15 cellular contexts compared by ENCODE assay signal in genomic region chr5:109448838-109449237, GRCh38. TPM values are rescaled to one million over a fixed set of nuclear protein-coding genes. Genes with fewer than 3 reads are reported as not detected.
DNase-seq lines count a peak whose midpoint lies in the region; ATAC-seq, FAIRE-seq and TF ChIP-seq lines count a peak whose summit lies in the region.
"Had no signal": no experiment of that assay in that cellular context is flagged by ENCODE, and none has a peak within 500 bp of the region (broad histone marks: within the 10 kb centered on the region; RNA-seq: fewer than 3 reads in every experiment).

No MANE protein-coding gene starts in this region.

- in situ Hi-C loops in mammary epithelial cell (cut with MboI; ENCODE audit: low sequenced_read_pairs in 2 of 2) = no loop called here

- no peak for ATAC-seq in psoas muscle
- ATAC-seq: CD8-positive, alpha-beta T cell; HepG2 had no signal

- H3K36me3 ChIP-seq in mammary epithelial cell (ENCODE audit: insufficient read depth, low read length) (no peaks in the 10 kb centered on the region), keratinocyte (ENCODE audit: control insufficient read depth in 2 of 2, extremely low read depth in 1 of 2, insufficient read depth in 2 of 2, low read length in 2 of 2) (no peaks in the 10 kb centered on the region), psoas muscle (ENCODE audit: insufficient read depth in 1 of 2, low read depth in 1 of 2) (no peaks in the 10 kb centered on the region)
- H3K36me3 ChIP-seq: BLaER1 treated with 17β-estradiol and CSF1 and Interleukin-3, amounts not matched to agents 10 nM and 100 nM had no signal

- H3K9me1 ChIP-seq in keratinocyte (ENCODE audit: control insufficient read depth, extremely low read depth, insufficient read depth, low read length) = no peaks in the 10 kb centered on the region

- H2AFZ ChIP-seq in mammary epithelial cell (ENCODE audit: low read depth, low read length) (no peak overlapping the region), keratinocyte (ENCODE audit: control insufficient read depth, low read length) (no peak overlapping the region)

- no peaks in the 10 kb centered on the region for H3K9me3 ChIP-seq in mammary epithelial cell (replicated peaks; ENCODE audit: insufficient read depth, low read length)
- no peaks in the 10 kb centered on the region for H3K9me3 ChIP-seq in keratinocyte (ENCODE audit: control insufficient read depth, low read depth, low read length)
- no peaks in the 10 kb centered on the region for H3K9me3 ChIP-seq in psoas muscle
- H3K9me3 ChIP-seq: BLaER1 treated with 17β-estradiol and CSF1 and Interleukin-3, amounts not matched to agents 10 nM and 100 nM had no signal

- WGBS in mammary epithelial cell (ENCODE audit: low coverage, missing lambda C conversion rate) = 62% methylated on average over 4 of the region's 4 CpGs
- WGBS in psoas muscle, 3 donors = 69 to 90% (median 83%) methylated on average over 4 of the region's 4 CpGs

- H4K20me1 ChIP-seq in mammary epithelial cell (ENCODE audit: insufficient read depth, low read length) (no peaks in the 10 kb centered on the region), keratinocyte (ENCODE audit: control insufficient read depth, extremely low read depth, insufficient read depth, low read length) (no peaks in the 10 kb centered on the region)
- H4K20me1 ChIP-seq: BLaER1 treated with 17β-estradiol and CSF1 and Interleukin-3, amounts not matched to agents 10 nM and 100 nM had no signal

- H3K9ac ChIP-seq in mammary epithelial cell (ENCODE audit: insufficient read depth, low read length) (no peak overlapping the region), keratinocyte (ENCODE audit: control insufficient read depth, extremely low read depth, insufficient read depth, low read length) (no peak overlapping the region)
- H3K9ac ChIP-seq: BLaER1 treated with 17β-estradiol and CSF1 and Interleukin-3, amounts not matched to agents 10 nM and 100 nM had no signal

- CTCF ChIA-PET in mammary epithelial cell (lab: Charles Lee; ENCODE audit: low non-redundant PET) = no interaction called here

- no peak overlapping the region for H3K4me3 ChIP-seq in mammary epithelial cell (replicated peaks in 1 of 3; ENCODE audit: insufficient read depth in 1 of 3, low read depth in 2 of 3, low read length in 3 of 3)
- no peak overlapping the region for H3K4me3 ChIP-seq in keratinocyte (ENCODE audit: control insufficient read depth in 2 of 3, extremely low read depth in 1 of 3, insufficient read depth in 2 of 3, low read depth in 1 of 3, low read length in 3 of 3)
- H3K4me3 ChIP-seq in psoas muscle = no peak overlapping the region
- H3K4me3 ChIP-seq: BLaER1 treated with 17β-estradiol and CSF1 and Interleukin-3, amounts not matched to agents 10 nM and 100 nM had no signal

- peak; percentile 52 for FAIRE-seq in keratinocyte (lab: Jason Lieb, UNC)
- FAIRE-seq: G401.6, GM12891, GM19239, H1, HepG2 had no signal

- intact Hi-C loops in mammary epithelial cell (cut with micrococcal nuclease) (no loop called here), psoas muscle (cut with DNase I) (no loop called here)

- no peaks in the 10 kb centered on the region for H3K27me3 ChIP-seq in mammary epithelial cell (ENCODE audit: insufficient read depth, low read length)
- H3K27me3 ChIP-seq in keratinocyte (ENCODE audit: control insufficient read depth, extremely low read depth, insufficient read depth, low read length) = no peaks in the 10 kb centered on the region
- no peaks in the 10 kb centered on the region for H3K27me3 ChIP-seq in psoas muscle (ENCODE audit: insufficient read depth in 3 of 3, low read length in 2 of 3)
- H3K27me3 ChIP-seq: BLaER1 treated with 17β-estradiol and CSF1 and Interleukin-3, amounts not matched to agents 10 nM and 100 nM had no signal

- peaks cover 3% of the 10 kb centered on the region for H3K4me1 ChIP-seq in mammary epithelial cell (ENCODE audit: insufficient read depth, low read length)
- H3K4me1 ChIP-seq in keratinocyte (ENCODE audit: control insufficient read depth, extremely low read depth, insufficient read depth, low read length) = peaks cover 11% of the 10 kb centered on the region
- H3K4me1 ChIP-seq in psoas muscle = no peaks in the 10 kb centered on the region
- H3K4me1 ChIP-seq: BLaER1 treated with 17β-estradiol and CSF1 and Interleukin-3, amounts not matched to agents 10 nM and 100 nM had no signal

- TF ChIP-seq CTCF in mammary epithelial cell (conservative IDR thresholded peaks at IDR 0.05 in 1 of 2, IDR thresholded peaks at IDR 0.05 in 1 of 2; ENCODE audit: extremely low read depth in 1 of 2, insufficient read depth in 1 of 2, low read depth in 1 of 2, low read length in 2 of 2) (no peak), keratinocyte (optimal IDR thresholded peaks at IDR 0.05 in 1 of 3, IDR thresholded peaks at IDR 0.05 in 1 of 3, conservative IDR thresholded peaks at IDR 0.05 in 1 of 3; ENCODE audit: extremely low read depth in 1 of 3, insufficient read depth in 2 of 3, low read length in 3 of 3) (no peak), psoas muscle (IDR thresholded peaks at IDR 0.05) (no peak)

- DNase-seq in NCI-H2171 (lab: John Stamatoyannopoulos, UW) = peak; percentile 3
- DNase-seq in NCI-H69 (lab: John Stamatoyannopoulos, UW) = peak; percentile 9
- DNase-seq in mammary epithelial cell = peak; percentile 40
- DNase-seq in keratinocyte (ENCODE audit: low read depth, low spot score) = peak; percentile 32
- no peak for DNase-seq in psoas muscle
- no peak for DNase-seq in NCI-H1092 treated with DMSO at 0.1 percent for 48 hours (lab: John Stamatoyannopoulos, UW)
- DNase-seq: Calu3; CD8-positive, alpha-beta T cell; H9 had no signal

- H3K27ac ChIP-seq in mammary epithelial cell (ENCODE audit: insufficient read depth, low read depth, low read length) = no peak overlapping the region
- no peak overlapping the region for H3K27ac ChIP-seq in keratinocyte (ENCODE audit: control insufficient read depth, insufficient read depth, low read length)
- no peak overlapping the region for H3K27ac ChIP-seq in psoas muscle
- H3K27ac ChIP-seq: BLaER1 treated with 17β-estradiol and CSF1 and Interleukin-3, amounts not matched to agents 10 nM and 100 nM had no signal

- H3K4me2 ChIP-seq in mammary epithelial cell (ENCODE audit: insufficient read depth, low read depth, low read length) (no peak overlapping the region), keratinocyte (ENCODE audit: control insufficient read depth, extremely low read depth, insufficient read depth, low read depth, low read length) (no peak overlapping the region)
- H3K4me2 ChIP-seq: BLaER1 treated with 17β-estradiol and CSF1 and Interleukin-3, amounts not matched to agents 10 nM and 100 nM had no signal

- dilution Hi-C loops in mammary epithelial cell (cut with HindIII; ENCODE audit: low sequenced_read_pairs) = no loop called here
- dilution Hi-C loops in keratinocyte (cut with MboI; ENCODE audit: extremely low pct_ligation_motif_present, low sequenced_read_pairs) = no loop called here

- no TSS peak for BruUV-seq in mammary epithelial cell (replicated peaks; lab: Mats Ljungman, UMichigan)

- H3K79me2 ChIP-seq in mammary epithelial cell (ENCODE audit: insufficient read depth, low read length) = no peaks in the 10 kb centered on the region
- H3K79me2 ChIP-seq in keratinocyte (ENCODE audit: control insufficient read depth, insufficient read depth, low read length) = no peaks in the 10 kb centered on the region

RNA-seq across cellular contexts. Expression of gene PJA2, which starts 39.1 kb away (rescaled TPM):
- 10 to 100 TPM; 40.3 to 64.5 TPM for total RNA-seq in mammary epithelial cell
- polyA plus RNA-seq in mammary epithelial cell = 24.2 TPM
- polyA minus RNA-seq in mammary epithelial cell = 48.6 TPM
- 28.1 to 49.3 TPM (median 38.5 TPM) in 3 replicates for polyA plus RNA-seq in keratinocyte
- 39.3 TPM for polyA plus RNA-seq in keratinocyte (2011; ENCODE audit: low read depth)
- polyA plus RNA-seq in keratinocyte (2011; cell fraction: cytosol; rRNA removed) = 24.3 and 46.9 TPM in 2 replicates
- polyA plus RNA-seq in keratinocyte (2011; cell fraction: nucleus; rRNA removed) = 37.7 and 49.6 TPM in 2 replicates
- 26.3 and 34.2 TPM in 2 replicates for polyA plus RNA-seq in keratinocyte (2012; ENCODE audit: low replicate concordance)
- polyA minus RNA-seq in keratinocyte = 17.2 to 67.4 TPM (median 42.4 TPM) in 3 replicates
- polyA minus RNA-seq in keratinocyte (2011; cell fraction: cytosol; rRNA and poly(A)+ RNA removed) = 33.6 TPM
- polyA minus RNA-seq in keratinocyte (2011; cell fraction: nucleus; rRNA and poly(A)+ RNA removed) = 32.6 and 65.2 TPM in 2 replicates
- total RNA-seq in psoas muscle = 10 to 100 TPM; 39.3 to 66.9 (median 51.3) TPM
- polyA plus RNA-seq in psoas muscle = 10 to 100 TPM; 20.9 to 34.1 (median 23.3) TPM

Comparison
In these comparisons a context has a peak if more than half of its experiments do, and no peak if none do; other contexts are left out.
1. DNase-seq: peak in NCI-H2171 (single experiment), NCI-H69 (single experiment), mammary epithelial cell (single experiment) and keratinocyte (single experiment); none in psoas muscle (0 of 2) and NCI-H1092 treated with DMSO at 0.1 percent for 48 hours (single experiment).